12 cellular contexts compared by ENCODE assay signal in genomic region chr17:42227849-42228696, GRCh38. TPM values are rescaled to one million over a fixed set of nuclear protein-coding genes. Genes with fewer than 3 reads are reported as not detected.
DNase-seq lines count a peak whose midpoint lies in the region; ATAC-seq and TF ChIP-seq lines count a peak whose summit lies in the region.
"Had no signal": no experiment of that assay in that cellular context is flagged by ENCODE, and none has a peak within 500 bp of the region (broad histone marks: within the 10 kb centered on the region; RNA-seq: fewer than 3 reads in every experiment).

No MANE protein-coding gene starts in this region.

- no peak for TF ChIP-seq CTCF in heart right ventricle (IDR thresholded peaks at IDR 0.05)

- peak overlapping the region in 8 of 10 donors; percentile 17 to 72 (median 52) for H3K27ac ChIP-seq in heart right ventricle
- H3K27ac ChIP-seq: VCaP had no signal

- DNase-seq in HCEC 1CT (peak; percentile 23), heart right ventricle (no peak), RPMI8226 (no peak), NCI-H2171 (lab: John Stamatoyannopoulos, UW) (no peak)
- DNase-seq in activated naive CD8-positive, alpha-beta T cell treated with anti-CD3 and anti-CD28 coated beads for 36 hours: no peak
- DNase-seq: activated gamma-delta T cell; mucosa of descending colon; NCI-H345; stimulated activated CD8-positive, alpha-beta memory T cell treated with anti-CD3 and anti-CD28 coated beads, Interleukin-4, amount 100 ng/mL, for 48 hours had no signal

- whole genome bisulfite sequencing in heart right ventricle, 2 donors: 50 to 60% methylated on average over 10 of the region's 10 CpGs

- H3K4me2 ChIP-seq in skeletal muscle satellite cell (ENCODE audit: low read length): peak overlapping the region; percentile 31

- peaks cover 6% of the 10 kb centered on the region for H3K36me3 Mint-ChIP-seq in activated naive CD8-positive, alpha-beta T cell treated with anti-CD3 and anti-CD28 coated beads for 36 hours

- ATAC-seq in heart right ventricle (peak in 5 of 8 donors; percentile 38 to 57 (median 55)), GM19035 (IDR thresholded peaks at IDR 0.05; ENCODE audit: unreplicated experiment) (no peak)
- ATAC-seq: mucosa of descending colon had no signal

- H3K9me3 Mint-ChIP-seq in activated naive CD8-positive, alpha-beta T cell treated with anti-CD3 and anti-CD28 coated beads for 36 hours: no peaks in the 10 kb centered on the region

- H3K4me1 Mint-ChIP-seq in activated naive CD8-positive, alpha-beta T cell treated with anti-CD3 and anti-CD28 coated beads for 36 hours: peaks cover 10% of the 10 kb centered on the region

- peaks cover 4 to 33% (median 20%) of the 10 kb centered on the region in 9 donors for H3K4me1 ChIP-seq in heart right ventricle
- H3K4me1 ChIP-seq in skeletal muscle satellite cell (ENCODE audit: control insufficient read depth, insufficient read depth, low read length): peaks cover 13% of the 10 kb centered on the region

- peak overlapping the region; percentile 5 for H3K27ac Mint-ChIP-seq in activated naive CD8-positive, alpha-beta T cell treated with anti-CD3 and anti-CD28 coated beads for 36 hours

- no peaks in the 10 kb centered on the region for H3K27me3 ChIP-seq in heart right ventricle
- H3K27me3 ChIP-seq in skeletal muscle satellite cell (ENCODE audit: control insufficient read depth, insufficient read depth, low read length): no peaks in the 10 kb centered on the region

- H3K9me3 ChIP-seq in heart right ventricle: no peaks in the 10 kb centered on the region
- no peaks in the 10 kb centered on the region for H3K9me3 ChIP-seq in skeletal muscle satellite cell (replicated peaks; ENCODE audit: low read length)
- H3K9me3 ChIP-seq: mucosa of descending colon had no signal

- peak overlapping the region; percentile 36 for H3K9ac ChIP-seq in skeletal muscle satellite cell (ENCODE audit: low read depth, low read length)

- intact Hi-C loops in heart right ventricle (cut with DNase I): loop anchor here in 3 of 10 donors (10.0 kb wide), 2 partner anchors 47 to 57 kb away; partner anchors contain the start of genes STAT5A (in 2 of the 3) and STAT5B (in 1 of the 3)

- peaks cover 0 to 57% (median 15%) of the 10 kb centered on the region in 9 donors for H3K36me3 ChIP-seq in heart right ventricle
- peaks cover 7% of the 10 kb centered on the region for H3K36me3 ChIP-seq in skeletal muscle satellite cell (ENCODE audit: insufficient read depth, low read length)

- H3K27me3 Mint-ChIP-seq in activated naive CD8-positive, alpha-beta T cell treated with anti-CD3 and anti-CD28 coated beads for 36 hours: no peaks in the 10 kb centered on the region

- H3K4me3 ChIP-seq in heart right ventricle (no peak overlapping the region), skeletal muscle satellite cell (ENCODE audit: low read length) (peak overlapping the region; percentile 1)
- H3K4me3 ChIP-seq: mucosa of descending colon had no signal

- no peak overlapping the region for H3K4me3 Mint-ChIP-seq in activated naive CD8-positive, alpha-beta T cell treated with anti-CD3 and anti-CD28 coated beads for 36 hours

RNA-seq across cellular contexts. Expression of gene GHDC, which starts 33.8 kb away (rescaled TPM):
- total RNA-seq in activated naive CD8-positive, alpha-beta T cell treated with anti-CD3 and anti-CD28 coated beads for 36 hours: 10 to 100 TPM; 13.6 to 14.6 TPM
- 10 to 100 TPM in 2 of 10 donors, 1 to 10 TPM in 8; 4.6 to 11.5 (median 6.2) TPM for total RNA-seq in heart right ventricle
- polyA plus RNA-seq in heart right ventricle: 10 to 100 TPM in 1 of 2 donors, 1 to 10 TPM in 1; 7.0 to 10.1 TPM
- total RNA-seq in skeletal muscle satellite cell (2012; rRNA removed): 8.4 and 12.9 TPM in 2 replicates

RNA-seq across cellular contexts. Expression of gene HCRT, which starts 42.8 kb away (rescaled TPM):
- total RNA-seq in activated naive CD8-positive, alpha-beta T cell treated with anti-CD3 and anti-CD28 coated beads for 36 hours: not detected
- not detected for total RNA-seq in heart right ventricle
- not detected for polyA plus RNA-seq in heart right ventricle
- total RNA-seq in skeletal muscle satellite cell (2012; rRNA removed): not detected in 2 replicates
- total RNA-seq: mucosa of descending colon had no signal

RNA-seq across cellular contexts. Expression of gene KCNH4, which starts 47.1 kb away (rescaled TPM):
- under 1 TPM; 0.39 to 0.44 TPM for total RNA-seq in activated naive CD8-positive, alpha-beta T cell treated with anti-CD3 and anti-CD28 coated beads for 36 hours
- under 1 TPM in 6 of 10 donors, not detected in 4; 0.06 to 0.22 (median 0.13) TPM for total RNA-seq in heart right ventricle
- under 1 TPM; 0.07 to 0.29 TPM for polyA plus RNA-seq in heart right ventricle
- under 0.01 TPM in 1 of 2 replicates, not detected in the other for total RNA-seq in skeletal muscle satellite cell (2012; rRNA removed)

RNA-seq across cellular contexts. Expression of gene STAT5B, which starts 48.1 kb away (rescaled TPM):
- 10 to 100 TPM; 60.7 to 68.6 TPM for total RNA-seq in activated naive CD8-positive, alpha-beta T cell treated with anti-CD3 and anti-CD28 coated beads for 36 hours
- total RNA-seq in heart right ventricle: 10 to 100 TPM; 26.3 to 34.7 (median 30.8) TPM
- 10 to 100 TPM; 14.4 to 22.5 TPM for polyA plus RNA-seq in heart right ventricle
- total RNA-seq in skeletal muscle satellite cell (2012; rRNA removed): 15.2 and 19.0 TPM in 2 replicates
